In genomic region chr10:5453749-5454489, GRCh38 we compare ENCODE assay signal across 18 cellular contexts. TPM values are rescaled to one million over a fixed set of nuclear protein-coding genes. Genes with fewer than 3 reads are reported as not detected.
"Had no signal": no experiment of that assay in that cellular context is flagged by ENCODE, and none has a peak within 500 bp of the region (broad histone marks: within the 10 kb centered on the region; RNA-seq: fewer than 3 reads in every experiment).

No MANE protein-coding gene starts in this region.

- H3K9me3 ChIP-seq: colonic mucosa, heart left ventricle, left lung, stomach, tibial nerve had no signal

- ATAC-seq: heart left ventricle, left lung had no signal

- H3K4me1 ChIP-seq: colonic mucosa had no signal

- H3K27ac ChIP-seq: colonic mucosa, left lung, stomach, tibial nerve had no signal

- H3K4me3 ChIP-seq: colonic mucosa, heart left ventricle, left lung, stomach, tibial nerve had no signal

- H3K27me3 ChIP-seq: colonic mucosa, heart left ventricle, left lung, stomach, tibial nerve had no signal

- DNase-seq: activated CD4-positive, alpha-beta T cell treated with anti-CD3 and anti-CD28 coated beads, Interleukin-2, amount 50 U/mL, for 48 hours; activated CD4-positive, CD25-positive, alpha-beta regulatory T cell; activated gamma-delta T cell treated with Interleukin-2 at 50 U/mL for 16 hours; activated T-cell treated with anti-CD3 and anti-CD28 coated beads, Interleukin-2, amount 50 U/mL, for 48 hours; colonic mucosa; foreskin melanocyte; heart left ventricle; left lung; stimulated activated CD4-positive, alpha-beta T cell treated with anti-CD3 and anti-CD28 coated beads, Interleukin-15, amount 100 ng/mL, for 24 hours; stimulated activated CD4-positive, alpha-beta T cell treated with anti-CD3 and anti-CD28 coated beads, Interleukin-4, amount 100 ng/mL, for 24 hours; stomach; T-helper 1 cell had no signal

RNA-seq across cellular contexts. Expression of gene CALML5, which starts 45.5 kb away (rescaled TPM):
- total RNA-seq: astrocyte, cardiac septum, colonic mucosa, endothelial cell of umbilical vein, heart left ventricle, left lung, osteocyte, tibial nerve had no signal
- polyA plus RNA-seq: endothelial cell of umbilical vein, heart left ventricle, neural cell had no signal

RNA-seq across cellular contexts. Expression of gene TUBAL3, which starts 49.3 kb away (rescaled TPM):
- total RNA-seq: astrocyte, endothelial cell of umbilical vein, left lung, osteocyte had no signal
- polyA plus RNA-seq: endothelial cell of umbilical vein, neural cell had no signal
